ENCODE assay signal across 22 cellular contexts in the genomic region with DNA sequence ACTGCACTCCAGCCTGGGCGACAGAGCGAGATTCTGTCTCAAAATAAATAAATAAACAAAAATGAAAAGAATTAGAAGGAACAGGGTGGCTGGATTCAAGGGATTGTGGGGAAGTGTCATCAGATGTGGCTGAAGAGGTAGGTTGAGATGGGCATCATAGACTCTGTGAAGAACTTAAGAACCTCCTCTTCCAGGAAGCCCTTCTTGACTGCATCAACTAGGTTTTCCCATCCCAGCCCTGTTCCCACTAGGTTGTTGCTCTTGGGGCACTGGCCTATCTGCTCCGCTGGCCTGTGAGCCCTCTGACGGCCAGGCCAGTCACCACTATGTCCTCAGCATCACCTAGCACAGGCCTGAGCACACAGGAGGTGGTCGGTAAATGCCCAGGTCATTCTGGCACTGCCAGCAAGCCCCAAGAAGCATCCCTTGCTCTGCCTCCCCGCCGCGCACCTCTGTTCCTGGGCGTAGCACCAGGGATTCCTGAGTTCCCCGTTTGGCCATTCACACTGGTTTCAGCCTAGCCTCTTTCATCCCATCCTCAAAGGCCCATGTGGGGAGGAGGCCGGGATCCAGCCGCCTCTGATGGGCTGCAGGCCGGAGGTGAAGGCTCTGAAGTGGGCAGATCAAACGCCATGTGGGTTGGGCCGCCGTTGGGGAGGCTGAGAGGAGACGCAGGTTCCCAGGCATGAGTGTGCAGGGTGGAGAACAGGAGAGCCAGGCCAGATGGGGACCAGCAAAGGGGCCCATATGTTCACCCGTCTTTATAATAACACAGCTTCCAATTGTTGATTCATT.
"Had no signal": no experiment of that assay in that cellular context is flagged by ENCODE, and none has a peak within 500 bp of the region (broad histone marks: within the 10 kb centered on the region; RNA-seq: fewer than 3 reads in every experiment).

No MANE protein-coding gene starts in this region.

- ATAC-seq: activated CD8-positive, alpha-beta T cell treated with anti-CD3 and anti-CD28 coated beads, Interleukin-2, amount 10 ng/mL, durations not matched to agents 7 days and 5 days; activated T-cell treated with anti-CD3 and anti-CD28 coated beads, Interleukin-2, amount 50 U/mL, for 72 hours; effector memory CD8-positive, alpha-beta T cell; left ventricle myocardium superior; natural killer cell treated with Interleukin-12 subunit alpha and Interleukin-12 subunit beta and Interleukin-15 and Interleukin-18, amount 100 ng/mL, for 72 hours; stimulated activated naive B cell treated with anti-CD40 and anti-IgM and Interleukin-4, amounts not matched to agents 10 μg/mL and 1 μg/mL and 100 μg/mL, for 72 hours had no signal

- DNase-seq: activated CD4-positive, alpha-beta T cell treated with anti-CD3 and anti-CD28 coated beads, Interleukin-2, amount 10 ng/mL, durations not matched to agents 24 days and 14 days; activated CD4-positive, CD25-positive, alpha-beta regulatory T cell; activated CD8-positive, alpha-beta memory T cell treated with anti-CD3 and anti-CD28 coated beads, Interleukin-2, amount 50 U/mL, for 4 hours; activated CD8-positive, alpha-beta T cell treated with anti-CD3 and anti-CD28 coated beads, Interleukin-2, amount 10 ng/mL, durations not matched to agents 7 days and 5 days; activated gamma-delta T cell; activated T-cell treated with anti-CD3 and anti-CD28 coated beads, Interleukin-2, amount 50 U/mL, for 72 hours; cerebellar nuclear complex; effector memory CD8-positive, alpha-beta T cell; foreskin melanocyte; head of caudate nucleus; kidney glomerular epithelial cell; left ventricle myocardium superior; mesenchymal stem cell; nucleus accumbens; posterior cingulate gyrus; stimulated activated CD4-positive, alpha-beta T cell treated with anti-CD3 and anti-CD28 coated beads, Interleukin-2, amount 100 ng/mL, for 48 hours; stimulated activated naive B cell treated with anti-CD40 and anti-IgM and Interleukin-4, amounts not matched to agents 10 μg/mL and 1 μg/mL and 100 μg/mL, for 72 hours; tibial artery; uterus had no signal

- H3K36me3 ChIP-seq: ascending aorta, breast epithelium, tibial artery, uterus had no signal

- H3K9me3 ChIP-seq: ascending aorta, breast epithelium, tibial artery, uterus had no signal

- H3K27ac ChIP-seq: ascending aorta, breast epithelium, uterus had no signal

- H3K27me3 ChIP-seq: ascending aorta, breast epithelium, tibial artery, uterus had no signal

- H3K4me1 ChIP-seq: uterus had no signal

- H3K4me3 ChIP-seq: ascending aorta, breast epithelium, tibial artery, uterus had no signal
